12 cellular contexts compared by ENCODE assay signal in genomic region chr17:75638893-75639292, GRCh38.
"Had no signal": no experiment of that assay in that cellular context is flagged by ENCODE, and none has a peak within 500 bp of the region (broad histone marks: within the 10 kb centered on the region; RNA-seq: fewer than 3 reads in every experiment).

No MANE protein-coding gene starts in this region.

- H3K4me3 ChIP-seq: neural progenitor cell, skin epidermis had no signal

- H3K27ac ChIP-seq: neural progenitor cell had no signal

- H3K27me3 ChIP-seq: neural progenitor cell had no signal

- H3K36me3 Mint-ChIP-seq: neural progenitor cell had no signal

- H3K27me3 Mint-ChIP-seq: activated B cell treated with CpG ODN at 0.5 μM for 24 hours; central memory CD8-positive, alpha-beta T cell; memory B cell had no signal

- H3K9me3 Mint-ChIP-seq: activated B cell treated with CpG ODN at 0.5 μM for 24 hours; central memory CD8-positive, alpha-beta T cell; memory B cell; neural progenitor cell; T-helper 1 cell treated with Interleukin-12 subunit alpha and Interleukin-12 subunit beta and Interleukin-4 antibody, amounts not matched to agents 30 μg/mL and 1 μg/mL, for 36 hours had no signal

- DNase-seq: activated B cell treated with CpG ODN at 0.5 μM for 24 hours; activated CD4-positive, alpha-beta T cell treated with anti-CD3 and anti-CD28 coated beads, Interleukin-2, amount 50 U/mL, for 1 hour; activated naive CD4-positive, alpha-beta T cell treated with anti-CD3 and anti-CD28 coated beads, Interleukin-2, amount 50 U/mL, for 16 hours; activated T-cell treated with anti-CD3 and anti-CD28 coated beads, Interleukin-2, amount 50 U/mL, for 1 hour; effector memory CD4-positive, alpha-beta T cell; hypothalamus; trophoblast cell had no signal

- H3K4me3 Mint-ChIP-seq: activated B cell treated with CpG ODN at 0.5 μM for 24 hours; central memory CD8-positive, alpha-beta T cell; memory B cell; neural progenitor cell; T-helper 1 cell treated with Interleukin-12 subunit alpha and Interleukin-12 subunit beta and Interleukin-4 antibody, amounts not matched to agents 30 μg/mL and 1 μg/mL, for 36 hours had no signal

- H3K36me3 ChIP-seq: neural progenitor cell had no signal

- H3K27ac Mint-ChIP-seq: activated B cell treated with CpG ODN at 0.5 μM for 24 hours; memory B cell; neural progenitor cell; T-helper 1 cell treated with Interleukin-12 subunit alpha and Interleukin-12 subunit beta and Interleukin-4 antibody, amounts not matched to agents 30 μg/mL and 1 μg/mL, for 36 hours had no signal
